1 cellular context compared by ENCODE assay signal in genomic region chr13:107141767-107142166, GRCh38.
TF ChIP-seq lines count a peak whose summit lies in the region.

No MANE protein-coding gene starts in this region.

TF ChIP-seq in SK-N-SH, 30 proteins besides CTCF, POLR2A, EP300 and RAD21 (continued from another document):
- TF ChIP-seq, protein P1, sequence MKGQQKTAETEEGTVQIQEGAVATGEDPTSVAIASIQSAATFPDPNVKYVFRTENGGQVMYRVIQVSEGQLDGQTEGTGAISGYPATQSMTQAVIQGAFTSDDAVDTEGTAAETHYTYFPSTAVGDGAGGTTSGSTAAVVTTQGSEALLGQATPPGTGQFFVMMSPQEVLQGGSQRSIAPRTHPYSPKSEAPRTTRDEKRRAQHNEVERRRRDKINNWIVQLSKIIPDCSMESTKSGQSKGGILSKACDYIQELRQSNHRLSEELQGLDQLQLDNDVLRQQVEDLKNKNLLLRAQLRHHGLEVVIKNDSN (IDR thresholded peaks at IDR 0.05; ENCODE audit: borderline replicate concordance, low read depth), result no peak
- no peak for TF ChIP-seq NFIC (IDR thresholded peaks at IDR 0.05; ENCODE audit: borderline replicate concordance)
- TF ChIP-seq, protein P2, sequence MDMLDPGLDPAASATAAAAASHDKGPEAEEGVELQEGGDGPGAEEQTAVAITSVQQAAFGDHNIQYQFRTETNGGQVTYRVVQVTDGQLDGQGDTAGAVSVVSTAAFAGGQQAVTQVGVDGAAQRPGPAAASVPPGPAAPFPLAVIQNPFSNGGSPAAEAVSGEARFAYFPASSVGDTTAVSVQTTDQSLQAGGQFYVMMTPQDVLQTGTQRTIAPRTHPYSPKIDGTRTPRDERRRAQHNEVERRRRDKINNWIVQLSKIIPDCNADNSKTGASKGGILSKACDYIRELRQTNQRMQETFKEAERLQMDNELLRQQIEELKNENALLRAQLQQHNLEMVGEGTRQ (IDR thresholded peaks at IDR 0.05; ENCODE audit: borderline replicate concordance, low read depth, low read length), result no peak
- no peak for TF ChIP-seq JUND (IDR thresholded peaks at IDR 0.05)
- no peak for TF ChIP-seq NRF1 (IDR thresholded peaks at IDR 0.05; ENCODE audit: low read depth, low read length)
- no peak for TF ChIP-seq GATA2 (CRISPR knock-in tag; IDR thresholded peaks at IDR 0.05)
- no peak for TF ChIP-seq ELF1 (IDR thresholded peaks at IDR 0.05)
- no peak for TF ChIP-seq FOXM1 (IDR thresholded peaks at IDR 0.05; ENCODE audit: low read depth)
